ENCODE assay signal across 1 cellular context in genomic region chr16:27326251-27326650, GRCh38.
TF ChIP-seq lines count a peak whose summit lies in the region.

No MANE protein-coding gene starts in this region.

TF ChIP-seq in endothelial cell of umbilical vein, 7 proteins besides CTCF, POLR2A, EP300 and RAD21:
- TF ChIP-seq JUN (IDR thresholded peaks at IDR 0.05; ENCODE audit: borderline replicate concordance, insufficient read depth, insufficient read length, low read depth) (no peak), EZH2 (IDR thresholded peaks at IDR 0.05; ENCODE audit: borderline replicate concordance, low read depth, low read length, severe bottlenecking) (no peak), FOS (IDR thresholded peaks at IDR 0.05; ENCODE audit: borderline replicate concordance, insufficient read depth, low read length) (no peak), MYC (IDR thresholded peaks at IDR 0.05; ENCODE audit: low read depth, low read length) (no peak), POLR2AphosphoS5 (IDR thresholded peaks at IDR 0.05; ENCODE audit: insufficient read depth, low read depth, low read length) (no peak)
